In genomic region chr22:20266667-20267440, GRCh38 we compare ENCODE assay signal across 8 cellular contexts. TPM values are rescaled to one million over a fixed set of nuclear protein-coding genes. Genes with fewer than 3 reads are reported as not detected.
DNase-seq lines count a peak whose midpoint lies in the region; ATAC-seq, FAIRE-seq and TF ChIP-seq lines count a peak whose summit lies in the region.
"Not testable (repeated sequence)": the region's sequence is repeated elsewhere in the genome, so short reads cannot be mapped to it uniquely, and the experiment has no call there.

No MANE protein-coding gene starts in this region.

- CTCF ChIA-PET in CD8-positive, alpha-beta T cell (lab: Charles Lee); activated B cell treated with CpG ODN at 0.5 μM for 24 hours (lab: Charles Lee); HepG2 (lab: Yijun Ruan, JAX; ENCODE audit: low intra/inter-chr PET ratio, low total read pairs): not testable (repeated sequence)

- POLR2A ChIA-PET in CD8-positive, alpha-beta T cell (lab: Charles Lee); activated B cell treated with CpG ODN at 0.5 μM for 24 hours (lab: Charles Lee); HepG2 (lab: Yijun Ruan, JAX): not testable (repeated sequence)

- not testable (repeated sequence) for TF ChIP-seq RAD21 in Ishikawa (IDR thresholded peaks at IDR 0.05; ENCODE audit: low read depth); HepG2 (CRISPR knock-in tag; IDR thresholded peaks at IDR 0.05)

- H4K20me1 ChIP-seq in HepG2 (ENCODE audit: insufficient read depth, low read length), result not testable (repeated sequence)

- BruUV-seq in HepG2 (replicated peaks; lab: Mats Ljungman, UMichigan), result not testable (repeated sequence)

- not testable (repeated sequence) for TF ChIP-seq CTCF in CD8-positive, alpha-beta T cell (IDR thresholded peaks at IDR 0.05); activated B cell treated with CpG ODN at 0.5 μM for 24 hours (IDR thresholded peaks at IDR 0.05); epithelial cell of esophagus (IDR thresholded peaks at IDR 0.05; ENCODE audit: insufficient read depth, low read depth, low read length, missing control alignments); HepG2 (CRISPR knock-in tag; IDR thresholded peaks at IDR 0.05); upper lobe of right lung (IDR thresholded peaks at IDR 0.05)

- not testable (repeated sequence) for H3K9me3 Mint-ChIP-seq in CD8-positive, alpha-beta T cell; activated B cell treated with CpG ODN at 0.5 μM for 24 hours

- not testable (repeated sequence) for H2AFZ ChIP-seq in HepG2 (ENCODE audit: low read length); neuronal stem cell (ENCODE audit: low read length)

- FAIRE-seq in HepG2 (lab: Jason Lieb, UNC), result not testable (repeated sequence)

- peak overlapping the region; percentile 53 for H2BK5ac ChIP-seq in neuronal stem cell (ENCODE audit: low read length)

- H3K27me3 Mint-ChIP-seq in CD8-positive, alpha-beta T cell (ENCODE audit: low read depth); activated B cell treated with CpG ODN at 0.5 μM for 24 hours: not testable (repeated sequence)

- H2AK5ac ChIP-seq in neuronal stem cell (ENCODE audit: low read depth, low read length), result peak overlapping the region; percentile 63

- not testable (repeated sequence) for TF ChIP-seq POLR2A in HepG2 (IDR thresholded peaks at IDR 0.05; ENCODE audit: insufficient read depth in 1 of 2, low read depth in 2 of 2, low read length in 2 of 2)

- peak overlapping the region; percentile 82 for H4K8ac ChIP-seq in neuronal stem cell (ENCODE audit: low read depth, low read length)

- H3K9ac ChIP-seq in HepG2 (ENCODE audit: insufficient read depth, low read depth, low read length), result not testable (repeated sequence)
- peak overlapping the region; percentile 81 for H3K9ac ChIP-seq in neuronal stem cell (ENCODE audit: low read depth, low read length, poor library complexity)

- H3K4me1 Mint-ChIP-seq in CD8-positive, alpha-beta T cell (ENCODE audit: low read depth); activated B cell treated with CpG ODN at 0.5 μM for 24 hours: not testable (repeated sequence)

- in situ Hi-C loops in HepG2 (cut with HindIII; ENCODE audit: extremely low pct_ligation_motif_present, low pct_unique_long_range_greater_than_20kb), result not testable (repeated sequence)

- H3K4me2 ChIP-seq in HepG2 (ENCODE audit: low read depth, low read length), result 0 out of 2 replicates have a peak overlapping the region, but pooled peaks have one; percentile 14
- peak overlapping the region; percentile 83 for H3K4me2 ChIP-seq in neuronal stem cell (ENCODE audit: insufficient read depth, low read length, poor library complexity, severe bottlenecking)

- H3K23ac ChIP-seq in neuronal stem cell (ENCODE audit: low read depth, low read length, poor library complexity), result peak overlapping the region; percentile 98

- 80% methylated on average over 1 of the region's 33 CpGs for WGBS in HepG2 (ENCODE audit: low lambda C conversion rate)
- no CpG with 5 or more reads among the region's 33 CpGs for WGBS in neuronal stem cell (ENCODE audit: extremely low coverage in 2 of 2, insufficient read length in 2 of 2, insufficient replicate concordance in 1 of 2), 2 donors

- peak overlapping the region; percentile 90 for H3K18ac ChIP-seq in neuronal stem cell (ENCODE audit: low read length)

- H2BK120ac ChIP-seq in neuronal stem cell (ENCODE audit: low read depth, low read length), result peak overlapping the region; percentile 47

- peak; percentile 11 for ATAC-seq in CD8-positive, alpha-beta T cell
- not testable (repeated sequence) for ATAC-seq in activated B cell treated with CpG ODN at 0.5 μM for 24 hours (ENCODE audit: low read depth); HepG2; upper lobe of right lung

- peak overlapping the region; percentile 99 for H3K14ac ChIP-seq in neuronal stem cell (ENCODE audit: low read length)

- peaks cover 18% of the 10 kb centered on the region for H3K79me1 ChIP-seq in neuronal stem cell (ENCODE audit: low read depth, low read length)

- peaks cover 10% of the 10 kb centered on the region for H3K4me1 ChIP-seq in CD8-positive, alpha-beta T cell (ENCODE audit: insufficient read depth, low read length)
- H3K4me1 ChIP-seq in HepG2 (ENCODE audit: insufficient read depth, low read length) (peaks cover 18% of the 10 kb centered on the region), neuronal stem cell (ENCODE audit: control insufficient read depth in 2 of 2, insufficient read depth in 1 of 2, low read depth in 1 of 2, low read length in 2 of 2) (peaks cover 26 to 28% of the 10 kb centered on the region in 2 donors)
- H3K4me1 ChIP-seq in upper lobe of right lung, result not testable (repeated sequence)

- H3K4ac ChIP-seq in neuronal stem cell (ENCODE audit: low read length), result peak overlapping the region; percentile 98

- intact Hi-C loops in CD8-positive, alpha-beta T cell (cut with DNase I, micrococcal nuclease), result loop anchor here (2.0 to 5.0 kb wide), 2 partner anchors 24 to 295 kb away; no protein-coding TSS in a partner anchor
- intact Hi-C loops in activated B cell treated with CpG ODN at 0.5 μM for 24 hours (cut with micrococcal nuclease); upper lobe of right lung (cut with DNase I): not testable (repeated sequence)
- intact Hi-C loops in HepG2 (cut with micrococcal nuclease; ENCODE audit: unreplicated experiment), result loop anchor here (10.0 kb wide), 1 partner anchor 922 kb away; no protein-coding TSS in a partner anchor

- not testable (repeated sequence) for H3K79me2 ChIP-seq in HepG2 (ENCODE audit: insufficient read depth, low read length)

- not testable (repeated sequence) for H3K27ac Mint-ChIP-seq in CD8-positive, alpha-beta T cell; activated B cell treated with CpG ODN at 0.5 μM for 24 hours

- not testable (repeated sequence) for H3K27me3 ChIP-seq in CD8-positive, alpha-beta T cell (ENCODE audit: insufficient read depth, low read length); neuronal stem cell (ENCODE audit: control insufficient read depth in 3 of 3, insufficient read depth in 3 of 3, low read depth in 1 of 3, low read length in 3 of 3); upper lobe of right lung
- peaks cover 9 to 55% of the 10 kb centered on the region in 2 experiments for H3K27me3 ChIP-seq in HepG2 (ENCODE audit: control insufficient read depth in 1 of 2, insufficient read depth in 2 of 2, low read length in 2 of 2)

- DNase-seq in CD8-positive, alpha-beta T cell, result peak in 1 of 7 experiments; percentile 51
- not testable (repeated sequence) for DNase-seq in activated B cell treated with CpG ODN at 0.5 μM for 24 hours; epithelial cell of esophagus (ENCODE audit: low read depth); HepG2 (ENCODE audit: low spot score); neuronal stem cell (ENCODE audit: low spot score); upper lobe of right lung

- H2BK15ac ChIP-seq in neuronal stem cell (ENCODE audit: low read length), result peak overlapping the region; percentile 67

- not testable (repeated sequence) for H3K9me3 ChIP-seq in CD8-positive, alpha-beta T cell (ENCODE audit: low read length); HepG2 (ENCODE audit: low read length); neuronal stem cell (replicated peaks in 1 of 2; ENCODE audit: control insufficient read depth in 2 of 2, insufficient read depth in 1 of 2, low read depth in 1 of 2, low read length in 2 of 2); upper lobe of right lung

- not testable (repeated sequence) for H3K36me3 ChIP-seq in CD8-positive, alpha-beta T cell (ENCODE audit: insufficient read depth, low read length); HepG2 (replicated peaks in 1 of 2; ENCODE audit: control insufficient read depth in 1 of 2, insufficient read depth in 2 of 2, low read length in 2 of 2); neuronal stem cell (replicated peaks in 1 of 2; ENCODE audit: control insufficient read depth in 2 of 2, insufficient read depth in 2 of 2, low read length in 2 of 2); upper lobe of right lung

- not testable (repeated sequence) for H3K36me3 Mint-ChIP-seq in CD8-positive, alpha-beta T cell; activated B cell treated with CpG ODN at 0.5 μM for 24 hours (ENCODE audit: low read depth)

- not testable (repeated sequence) for H3K4me3 ChIP-seq in CD8-positive, alpha-beta T cell (ENCODE audit: low read depth, low read length); HepG2 (replicated peaks in 1 of 3; ENCODE audit: insufficient read depth in 1 of 3, low read depth in 2 of 3, low read length in 3 of 3)
- peak overlapping the region; percentile 38 for H3K4me3 ChIP-seq in epithelial cell of esophagus (ENCODE audit: low read length)
- peak overlapping the region; percentile 55 to 67 for H3K4me3 ChIP-seq in neuronal stem cell (ENCODE audit: low read length in 2 of 2)
- peak overlapping the region; percentile 56 for H3K4me3 ChIP-seq in upper lobe of right lung

- H4K91ac ChIP-seq in neuronal stem cell (ENCODE audit: low read depth, low read length, poor library complexity), result not testable (repeated sequence)

- not testable (repeated sequence) for H3K27ac ChIP-seq in CD8-positive, alpha-beta T cell (ENCODE audit: low read depth, low read length); HepG2 (ENCODE audit: extremely low read length, insufficient read depth, low read length); neuronal stem cell (replicated peaks; ENCODE audit: low read length); upper lobe of right lung
- peak overlapping the region; percentile 55 for H3K27ac ChIP-seq in angular gyrus (ENCODE audit: low read depth, low read length)

- H2BK12ac ChIP-seq in neuronal stem cell (ENCODE audit: low read length), result peak overlapping the region; percentile 97

- not testable (repeated sequence) for TF ChIP-seq EP300 in Ishikawa (IDR thresholded peaks at IDR 0.05; ENCODE audit: borderline replicate concordance); HepG2 (IDR thresholded peaks at IDR 0.05; ENCODE audit: low read depth in 2 of 2, low read length in 2 of 2); HepG2 (CRISPR knock-in tag; IDR thresholded peaks at IDR 0.05; ENCODE audit: borderline replicate concordance)

- H3K4me3 Mint-ChIP-seq in CD8-positive, alpha-beta T cell, result peak overlapping the region; percentile 70
- peak overlapping the region; percentile 64 for H3K4me3 Mint-ChIP-seq in activated B cell treated with CpG ODN at 0.5 μM for 24 hours

RNA-seq across cellular contexts. Expression of gene RTN4R, which starts 1.3 kb away (rescaled TPM):
- 1 to 10 TPM; 1.1 to 1.2 TPM for total RNA-seq in CD8-positive, alpha-beta T cell
- total RNA-seq in activated B cell treated with CpG ODN at 0.5 μM for 24 hours, result 0.12 TPM in 1 of 2 replicates, not detected in the other
- 0.11 and 0.22 TPM in 2 replicates for total RNA-seq in HepG2 (2016; rRNA removed; fragmentation: Illumina TruSeq; extraction: Trizol)
- total RNA-seq in HepG2 (2016; cell fraction: cytosol; rRNA removed; fragmentation: Illumina TruSeq; extraction: Trizol; ENCODE audit: low read depth), result 0.20 and 0.35 TPM in 2 replicates
- total RNA-seq in HepG2 (2016; cell fraction: insoluble cytoplasmic fraction; rRNA removed; fragmentation: Illumina TruSeq; extraction: Trizol), result 0.10 and 0.35 TPM in 2 replicates
- 0.49 and 0.93 TPM in 2 replicates for total RNA-seq in HepG2 (2016; cell fraction: membrane; rRNA removed; fragmentation: Illumina TruSeq; extraction: Trizol)
- 0.65 TPM in 1 of 2 replicates, not detected in the other for total RNA-seq in HepG2 (2016; cell fraction: nucleus; rRNA removed; fragmentation: Illumina TruSeq; extraction: Trizol)
- 0.54 and 0.77 TPM in 2 replicates for polyA plus RNA-seq in HepG2 (2011; rRNA removed)
- polyA plus RNA-seq in HepG2 (2011; cell fraction: cytosol; rRNA removed), result 0.36 and 1.4 TPM in 2 replicates
- polyA plus RNA-seq in HepG2 (2011; cell fraction: nucleus; rRNA removed), result 0.54 and 1.4 TPM in 2 replicates
- 0.07 and 0.17 TPM in 2 replicates for polyA plus RNA-seq in HepG2 (2012)
- 0.42 and 0.51 TPM in 2 replicates for polyA plus RNA-seq in HepG2 (2016; cell fraction: cytosol; fragmentation: Illumina TruSeq; extraction: Trizol; ENCODE audit: low read depth)
- polyA plus RNA-seq in HepG2 (2016; cell fraction: insoluble cytoplasmic fraction; fragmentation: Illumina TruSeq; extraction: Trizol; ENCODE audit: low read depth), result 0.57 and 0.67 TPM in 2 replicates
- 0.86 and 1.3 TPM in 2 replicates for polyA plus RNA-seq in HepG2 (2016; cell fraction: membrane; fragmentation: Illumina TruSeq; extraction: Trizol; ENCODE audit: low read depth)
- polyA plus RNA-seq in HepG2 (2016; cell fraction: nucleus; fragmentation: Illumina TruSeq; extraction: Trizol; ENCODE audit: insufficient read depth, low read depth), result 0.70 and 1.5 TPM in 2 replicates
- 2.3 and 4.0 TPM in 2 replicates for polyA minus RNA-seq in HepG2 (2011; rRNA and poly(A)+ RNA removed; ENCODE audit: low replicate concordance)
- 0.99 and 1.4 TPM in 2 replicates for polyA minus RNA-seq in HepG2 (2011; cell fraction: cytosol; rRNA and poly(A)+ RNA removed)
- polyA minus RNA-seq in HepG2 (2011; cell fraction: nucleus; rRNA and poly(A)+ RNA removed), result not detected in 2 replicates
- polyA plus RNA-seq in neuronal stem cell (2013, experiment 1 of 2), result 23.2 TPM
- 22.9 TPM for polyA plus RNA-seq in neuronal stem cell (2013, experiment 2 of 2)
- total RNA-seq in upper lobe of right lung, result 9.8 TPM

RNA-seq across cellular contexts. Expression of gene DGCR6L, which starts 53.0 kb away (rescaled TPM):
- total RNA-seq in CD8-positive, alpha-beta T cell, result 10 to 100 TPM; 29.8 to 32.9 TPM
- total RNA-seq in activated B cell treated with CpG ODN at 0.5 μM for 24 hours (12.4 and 16.2 TPM in 2 replicates), HepG2 (2016; rRNA removed; fragmentation: Illumina TruSeq; extraction: Trizol) (28.6 and 35.3 TPM in 2 replicates), upper lobe of right lung (35.8 TPM)
- total RNA-seq in HepG2 (2016; cell fraction: cytosol; rRNA removed; fragmentation: Illumina TruSeq; extraction: Trizol; ENCODE audit: low read depth), result 183 and 197 TPM in 2 replicates
- 29.9 and 35.6 TPM in 2 replicates for total RNA-seq in HepG2 (2016; cell fraction: insoluble cytoplasmic fraction; rRNA removed; fragmentation: Illumina TruSeq; extraction: Trizol)
- total RNA-seq in HepG2 (2016; cell fraction: membrane; rRNA removed; fragmentation: Illumina TruSeq; extraction: Trizol), result 126 and 141 TPM in 2 replicates
- 12.8 and 14.2 TPM in 2 replicates for total RNA-seq in HepG2 (2016; cell fraction: nucleus; rRNA removed; fragmentation: Illumina TruSeq; extraction: Trizol)
- 17.5 and 21.0 TPM in 2 replicates for polyA plus RNA-seq in HepG2 (2011; rRNA removed)
- 19.5 and 31.1 TPM in 2 replicates for polyA plus RNA-seq in HepG2 (2011; cell fraction: cytosol; rRNA removed)
- 16.0 and 19.9 TPM in 2 replicates for polyA plus RNA-seq in HepG2 (2011; cell fraction: nucleus; rRNA removed)
- polyA plus RNA-seq in HepG2 (2012), result 11.2 and 14.4 TPM in 2 replicates
- polyA plus RNA-seq in HepG2 (2016; cell fraction: cytosol; fragmentation: Illumina TruSeq; extraction: Trizol; ENCODE audit: low read depth), result 265 and 266 TPM in 2 replicates
- polyA plus RNA-seq in HepG2 (2016; cell fraction: insoluble cytoplasmic fraction; fragmentation: Illumina TruSeq; extraction: Trizol; ENCODE audit: low read depth), result 34.5 and 37.0 TPM in 2 replicates
- 152 and 154 TPM in 2 replicates for polyA plus RNA-seq in HepG2 (2016; cell fraction: membrane; fragmentation: Illumina TruSeq; extraction: Trizol; ENCODE audit: low read depth)
- 28.6 and 30.7 TPM in 2 replicates for polyA plus RNA-seq in HepG2 (2016; cell fraction: nucleus; fragmentation: Illumina TruSeq; extraction: Trizol; ENCODE audit: insufficient read depth, low read depth)
- polyA minus RNA-seq in HepG2 (2011; rRNA and poly(A)+ RNA removed; ENCODE audit: low replicate concordance), result 13.0 and 13.4 TPM in 2 replicates
- 6.3 and 8.1 TPM in 2 replicates for polyA minus RNA-seq in HepG2 (2011; cell fraction: cytosol; rRNA and poly(A)+ RNA removed)
- polyA minus RNA-seq in HepG2 (2011; cell fraction: nucleus; rRNA and poly(A)+ RNA removed), result 3.0 and 4.2 TPM in 2 replicates
- polyA plus RNA-seq in neuronal stem cell (2013, experiment 1 of 2), result 26.0 TPM
- polyA plus RNA-seq in neuronal stem cell (2013, experiment 2 of 2), result 25.8 TPM
